ENCODE assay signal across 1 cellular context in the genomic region with DNA sequence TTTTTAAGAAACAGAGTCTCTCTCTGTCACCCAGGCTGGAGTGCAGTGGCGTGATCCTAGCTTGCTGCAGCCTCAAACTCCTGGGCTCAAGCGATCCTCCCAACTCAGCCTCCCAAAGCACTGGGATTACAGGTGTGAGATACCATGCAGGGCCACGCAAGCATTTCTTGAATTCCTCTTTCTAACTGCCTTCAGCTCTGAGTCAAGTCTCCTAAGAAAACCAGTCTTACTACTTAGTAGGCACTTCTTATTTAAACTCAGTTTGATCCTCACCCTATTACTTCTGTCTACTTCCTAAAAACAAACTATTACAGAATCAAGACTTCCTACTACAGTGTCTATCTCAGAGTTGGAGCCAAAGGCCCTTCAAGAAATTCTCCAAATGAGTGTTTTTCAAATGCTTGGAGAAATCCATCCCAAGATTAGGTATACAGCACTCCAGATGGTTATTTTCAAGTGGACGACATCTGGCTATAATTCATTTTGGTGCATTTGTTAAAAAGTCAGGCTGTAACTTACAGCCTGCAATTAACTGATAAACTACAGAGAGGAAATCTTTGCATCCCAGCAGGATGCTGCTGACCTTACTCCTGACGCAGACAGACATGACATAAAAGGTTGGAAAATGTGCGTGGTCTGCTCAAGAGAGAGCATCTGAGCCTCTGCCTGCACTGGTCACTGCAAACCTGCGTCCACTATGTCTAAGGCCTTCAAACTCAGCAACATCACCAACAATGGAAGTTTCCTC.
TF ChIP-seq lines count a peak whose summit lies in the region.

No MANE protein-coding gene starts in this region.

TF ChIP-seq in endothelial cell of umbilical vein, 7 proteins besides CTCF, POLR2A, EP300 and RAD21:
- TF ChIP-seq GATA2 (IDR thresholded peaks at IDR 0.05; ENCODE audit: insufficient read depth, insufficient read length, low read depth, low read length) (no peak), MYC (IDR thresholded peaks at IDR 0.05; ENCODE audit: low read depth, low read length) (no peak), FOS (IDR thresholded peaks at IDR 0.05; ENCODE audit: borderline replicate concordance, insufficient read depth, low read length) (no peak), EZH2 (IDR thresholded peaks at IDR 0.05; ENCODE audit: borderline replicate concordance, low read depth, low read length, severe bottlenecking) (no peak), POLR2AphosphoS5 (IDR thresholded peaks at IDR 0.05; ENCODE audit: insufficient read depth, low read depth, low read length) (no peak), JUN (IDR thresholded peaks at IDR 0.05; ENCODE audit: borderline replicate concordance, insufficient read depth, insufficient read length, low read depth) (no peak)
- TF ChIP-seq, protein P1, sequence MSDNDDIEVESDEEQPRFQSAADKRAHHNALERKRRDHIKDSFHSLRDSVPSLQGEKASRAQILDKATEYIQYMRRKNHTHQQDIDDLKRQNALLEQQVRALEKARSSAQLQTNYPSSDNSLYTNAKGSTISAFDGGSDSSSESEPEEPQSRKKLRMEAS (IDR thresholded peaks at IDR 0.05; ENCODE audit: insufficient read depth, insufficient read length), result no peak
TF ChIP-seq in endothelial cell of umbilical vein: peak in this region for 0.
